In the genomic region with DNA sequence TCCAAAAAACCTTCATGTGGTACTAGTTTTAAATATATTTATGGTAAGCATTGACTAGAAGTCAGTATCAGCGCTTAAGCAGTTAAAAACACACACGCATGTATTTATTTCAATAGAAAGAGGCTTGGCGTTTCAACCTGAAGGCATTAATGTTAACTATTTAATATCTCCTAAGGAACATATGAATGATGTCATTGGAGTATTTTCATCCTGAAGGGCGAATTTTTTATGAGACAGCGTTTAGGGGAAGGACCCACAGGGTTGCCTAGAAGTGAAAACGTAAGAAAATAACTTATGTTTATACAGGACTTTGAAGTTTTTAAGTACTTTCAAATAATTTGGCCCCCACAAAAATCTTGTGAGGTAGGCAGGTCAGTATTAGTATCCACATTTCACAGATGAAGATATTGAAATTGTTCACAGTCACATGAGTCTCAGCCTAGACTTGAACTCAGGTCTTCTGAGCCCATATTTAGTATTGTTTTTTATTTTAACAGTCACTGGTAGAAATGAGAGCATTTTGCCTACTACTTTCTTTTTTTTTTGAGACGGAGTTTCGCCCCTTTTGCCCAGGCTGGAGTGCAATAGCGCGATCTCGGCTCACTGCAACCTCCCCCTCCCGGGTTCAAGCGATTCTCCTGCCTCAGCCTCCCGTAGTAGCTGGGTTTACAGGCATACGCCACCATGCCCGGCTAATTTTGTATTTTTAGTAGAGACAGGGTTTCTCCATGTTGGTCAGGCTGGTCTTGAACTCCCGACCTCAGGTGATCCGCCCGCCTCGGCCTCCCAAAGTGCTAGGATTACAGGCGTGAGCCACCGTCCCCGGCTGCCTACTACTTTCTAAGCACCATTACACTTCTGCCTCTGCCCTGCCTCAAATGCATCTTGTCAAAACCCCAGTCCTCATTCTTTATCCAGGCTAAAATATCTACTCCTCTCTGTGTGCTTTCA, we compare ENCODE assay signal across 8 cellular contexts. TPM values are rescaled to one million over a fixed set of nuclear protein-coding genes. Genes with fewer than 3 reads are reported as not detected.
DNase-seq lines count a peak whose midpoint lies in the region; ATAC-seq and TF ChIP-seq lines count a peak whose summit lies in the region.

No MANE protein-coding gene starts in this region.

- CTCF ChIA-PET in activated naive CD4-positive, alpha-beta T cell treated with anti-CD3 and anti-CD28 coated beads for 36 hours (lab: Charles Lee) = interaction anchor here (0.6 to 1.1 kb wide), 4 partner anchors 61 to 154 kb away, joined by 3 read pairs; no protein-coding TSS in a partner anchor

- H3K36me3 ChIP-seq in adipocyte (ENCODE audit: control insufficient read depth, insufficient read depth, low read length, severe bottlenecking) (no peaks in the 10 kb centered on the region), right lobe of liver (no peaks in the 10 kb centered on the region), upper lobe of left lung (no peaks in the 10 kb centered on the region)

- no peaks in the 10 kb centered on the region for H3K27me3 Mint-ChIP-seq in activated naive CD4-positive, alpha-beta T cell treated with anti-CD3 and anti-CD28 coated beads for 36 hours (ENCODE audit: low read depth)

- H3K9ac ChIP-seq in adipocyte (ENCODE audit: low read length) = peak overlapping the region; percentile 95

- no peak for DNase-seq in activated naive CD4-positive, alpha-beta T cell treated with anti-CD3 and anti-CD28 coated beads for 36 hours
- no peak for DNase-seq in activated naive CD4-positive, alpha-beta T cell (lab: John Stamatoyannopoulos, UW)
- DNase-seq in adipocyte (ENCODE audit: low read depth) = peak; percentile 39
- no peak for DNase-seq in right lobe of liver
- no peak for DNase-seq in upper lobe of left lung
- no peak for DNase-seq in A172 (ENCODE audit: low spot score)
- no peak for DNase-seq in GM10266 (ENCODE audit: extremely low spot score)
- no peak for DNase-seq in islet precursor cell

- H3K27ac Mint-ChIP-seq in activated naive CD4-positive, alpha-beta T cell treated with anti-CD3 and anti-CD28 coated beads for 36 hours = peak overlapping the region; percentile 20

- no peak for TF ChIP-seq CTCF in right lobe of liver (IDR thresholded peaks at IDR 0.05)
- no peak for TF ChIP-seq CTCF in upper lobe of left lung (IDR thresholded peaks at IDR 0.05)
- no peak for TF ChIP-seq CTCF in GM10266 (IDR thresholded peaks at IDR 0.05; ENCODE audit: control insufficient read depth, insufficient read depth, low read depth, missing control alignments)

- no peaks in the 10 kb centered on the region for H3K9me3 Mint-ChIP-seq in activated naive CD4-positive, alpha-beta T cell treated with anti-CD3 and anti-CD28 coated beads for 36 hours

- H3K27me3 ChIP-seq in adipocyte (replicated peaks; ENCODE audit: control insufficient read depth, insufficient read depth, low read length) (no peaks in the 10 kb centered on the region), right lobe of liver (no peaks in the 10 kb centered on the region), upper lobe of left lung (no peaks in the 10 kb centered on the region)

- TF ChIP-seq POLR2A in right lobe of liver (IDR thresholded peaks at IDR 0.05) (no peak), upper lobe of left lung (IDR thresholded peaks at IDR 0.05) (no peak)

- H3K9me3 ChIP-seq in adipocyte (ENCODE audit: control insufficient read depth, low read length) = no peaks in the 10 kb centered on the region
- H3K9me3 ChIP-seq in right lobe of liver = no peaks in the 10 kb centered on the region
- H3K9me3 ChIP-seq in upper lobe of left lung = no peaks in the 10 kb centered on the region

- peaks cover 39% of the 10 kb centered on the region for H3K4me1 Mint-ChIP-seq in activated naive CD4-positive, alpha-beta T cell treated with anti-CD3 and anti-CD28 coated beads for 36 hours (ENCODE audit: low read depth)

- ATAC-seq in right lobe of liver (no peak), upper lobe of left lung (ENCODE audit: low FRiP score in 2 of 2) (no peak)

- intact Hi-C loops in activated naive CD4-positive, alpha-beta T cell treated with anti-CD3 and anti-CD28 coated beads for 36 hours (cut with micrococcal nuclease) = loop anchor here (1.0 kb wide), 4 partner anchors 11 to 300 kb away; no protein-coding TSS in a partner anchor
- intact Hi-C loops in right lobe of liver (cut with DNase I) = no loop called here

- WGBS in right lobe of liver (ENCODE audit: insufficient coverage, low coverage, low lambda C conversion rate, missing lambda C conversion rate) = 51% methylated on average over 19 of the region's 23 CpGs
- 37 to 46% methylated on average over 21 to 23 of the region's 23 CpGs for WGBS in upper lobe of left lung, 2 donors

- H3K27ac ChIP-seq in right lobe of liver = peak overlapping the region in 1 of 3 donors; percentile 91
- H3K27ac ChIP-seq in upper lobe of left lung = peak overlapping the region; percentile 38 to 100 (median 98)

- peaks cover 5% of the 10 kb centered on the region for H3K36me3 Mint-ChIP-seq in activated naive CD4-positive, alpha-beta T cell treated with anti-CD3 and anti-CD28 coated beads for 36 hours (ENCODE audit: low read depth)

- peak overlapping the region; percentile 99 for H3K4me3 Mint-ChIP-seq in activated naive CD4-positive, alpha-beta T cell treated with anti-CD3 and anti-CD28 coated beads for 36 hours

- TF ChIP-seq EP300 in upper lobe of left lung (IDR thresholded peaks at IDR 0.05) = no peak

- peak overlapping the region; percentile 98 for H3K4me3 ChIP-seq in adipocyte (ENCODE audit: low read length)
- H3K4me3 ChIP-seq in right lobe of liver = peak overlapping the region; percentile 81 to 84 (median 82)
- peak overlapping the region; percentile 75 to 94 (median 90) for H3K4me3 ChIP-seq in upper lobe of left lung

- peaks cover 20% of the 10 kb centered on the region for H3K4me1 ChIP-seq in adipocyte (ENCODE audit: control insufficient read depth, insufficient read depth, low read length)
- peaks cover 0 to 19% (median 0%) of the 10 kb centered on the region in 4 donors for H3K4me1 ChIP-seq in right lobe of liver
- peaks cover 7 to 38% (median 25%) of the 10 kb centered on the region in 4 donors for H3K4me1 ChIP-seq in upper lobe of left lung

RNA-seq across cellular contexts. Expression of a gene that starts 1.8 kb away (rescaled TPM):
- total RNA-seq in activated naive CD4-positive, alpha-beta T cell treated with anti-CD3 and anti-CD28 coated beads for 36 hours = 10 to 100 TPM; 16.0 to 16.1 TPM
- total RNA-seq in right lobe of liver = 10 to 100 TPM in 5 of 6 experiments, 1 to 10 TPM in 1; 7.9 to 16.3 (median 13.0) TPM
- 100 to 1,000 TPM in 1 of 6 donors, 10 to 100 TPM in 5; 38.7 to 103 (median 58.1) TPM for total RNA-seq in upper lobe of left lung
- 47.9 and 61.5 TPM in 2 replicates for total RNA-seq in A172 (2014; rRNA removed; shearing (Covaris generic))

RNA-seq across cellular contexts. Expression of a gene that starts 50.7 kb away (rescaled TPM):
- total RNA-seq in activated naive CD4-positive, alpha-beta T cell treated with anti-CD3 and anti-CD28 coated beads for 36 hours = 10 to 100 TPM; 53.3 to 54.8 TPM
- total RNA-seq in right lobe of liver = 10 to 100 TPM in 2 of 6 experiments, 1 to 10 TPM in 4; 6.1 to 13.3 (median 6.6) TPM
- 10 to 100 TPM; 36.3 to 71.4 (median 53.4) TPM for total RNA-seq in upper lobe of left lung
- 33.1 and 43.8 TPM in 2 replicates for total RNA-seq in A172 (2014; rRNA removed; shearing (Covaris generic))
